1 cellular context compared by ENCODE assay signal in the genomic region with DNA sequence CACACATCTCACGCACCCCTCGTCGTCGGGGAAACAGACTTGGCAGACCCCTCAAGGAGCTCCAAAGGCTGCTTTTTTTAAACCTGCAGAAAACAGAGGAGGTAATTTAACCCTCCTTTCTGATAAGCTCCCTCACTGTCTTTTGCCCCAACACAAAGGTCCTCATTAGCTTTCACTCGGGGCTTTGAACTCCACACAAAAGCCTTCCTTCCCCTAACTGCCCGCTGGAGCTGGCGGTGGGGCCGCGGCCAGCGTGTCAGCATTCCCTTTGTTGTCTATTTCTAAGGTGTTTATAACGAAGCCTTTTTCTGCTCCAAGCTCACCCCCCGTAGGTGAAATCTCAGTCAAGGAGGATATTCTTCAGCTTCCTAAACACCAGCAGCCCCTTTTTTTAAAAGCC.
TF ChIP-seq lines count a peak whose summit lies in the region.

No MANE protein-coding gene starts in this region.

TF ChIP-seq in GM23338, 12 proteins besides CTCF, POLR2A, EP300 and RAD21 (continued from another document):
- TF ChIP-seq, protein P1, sequence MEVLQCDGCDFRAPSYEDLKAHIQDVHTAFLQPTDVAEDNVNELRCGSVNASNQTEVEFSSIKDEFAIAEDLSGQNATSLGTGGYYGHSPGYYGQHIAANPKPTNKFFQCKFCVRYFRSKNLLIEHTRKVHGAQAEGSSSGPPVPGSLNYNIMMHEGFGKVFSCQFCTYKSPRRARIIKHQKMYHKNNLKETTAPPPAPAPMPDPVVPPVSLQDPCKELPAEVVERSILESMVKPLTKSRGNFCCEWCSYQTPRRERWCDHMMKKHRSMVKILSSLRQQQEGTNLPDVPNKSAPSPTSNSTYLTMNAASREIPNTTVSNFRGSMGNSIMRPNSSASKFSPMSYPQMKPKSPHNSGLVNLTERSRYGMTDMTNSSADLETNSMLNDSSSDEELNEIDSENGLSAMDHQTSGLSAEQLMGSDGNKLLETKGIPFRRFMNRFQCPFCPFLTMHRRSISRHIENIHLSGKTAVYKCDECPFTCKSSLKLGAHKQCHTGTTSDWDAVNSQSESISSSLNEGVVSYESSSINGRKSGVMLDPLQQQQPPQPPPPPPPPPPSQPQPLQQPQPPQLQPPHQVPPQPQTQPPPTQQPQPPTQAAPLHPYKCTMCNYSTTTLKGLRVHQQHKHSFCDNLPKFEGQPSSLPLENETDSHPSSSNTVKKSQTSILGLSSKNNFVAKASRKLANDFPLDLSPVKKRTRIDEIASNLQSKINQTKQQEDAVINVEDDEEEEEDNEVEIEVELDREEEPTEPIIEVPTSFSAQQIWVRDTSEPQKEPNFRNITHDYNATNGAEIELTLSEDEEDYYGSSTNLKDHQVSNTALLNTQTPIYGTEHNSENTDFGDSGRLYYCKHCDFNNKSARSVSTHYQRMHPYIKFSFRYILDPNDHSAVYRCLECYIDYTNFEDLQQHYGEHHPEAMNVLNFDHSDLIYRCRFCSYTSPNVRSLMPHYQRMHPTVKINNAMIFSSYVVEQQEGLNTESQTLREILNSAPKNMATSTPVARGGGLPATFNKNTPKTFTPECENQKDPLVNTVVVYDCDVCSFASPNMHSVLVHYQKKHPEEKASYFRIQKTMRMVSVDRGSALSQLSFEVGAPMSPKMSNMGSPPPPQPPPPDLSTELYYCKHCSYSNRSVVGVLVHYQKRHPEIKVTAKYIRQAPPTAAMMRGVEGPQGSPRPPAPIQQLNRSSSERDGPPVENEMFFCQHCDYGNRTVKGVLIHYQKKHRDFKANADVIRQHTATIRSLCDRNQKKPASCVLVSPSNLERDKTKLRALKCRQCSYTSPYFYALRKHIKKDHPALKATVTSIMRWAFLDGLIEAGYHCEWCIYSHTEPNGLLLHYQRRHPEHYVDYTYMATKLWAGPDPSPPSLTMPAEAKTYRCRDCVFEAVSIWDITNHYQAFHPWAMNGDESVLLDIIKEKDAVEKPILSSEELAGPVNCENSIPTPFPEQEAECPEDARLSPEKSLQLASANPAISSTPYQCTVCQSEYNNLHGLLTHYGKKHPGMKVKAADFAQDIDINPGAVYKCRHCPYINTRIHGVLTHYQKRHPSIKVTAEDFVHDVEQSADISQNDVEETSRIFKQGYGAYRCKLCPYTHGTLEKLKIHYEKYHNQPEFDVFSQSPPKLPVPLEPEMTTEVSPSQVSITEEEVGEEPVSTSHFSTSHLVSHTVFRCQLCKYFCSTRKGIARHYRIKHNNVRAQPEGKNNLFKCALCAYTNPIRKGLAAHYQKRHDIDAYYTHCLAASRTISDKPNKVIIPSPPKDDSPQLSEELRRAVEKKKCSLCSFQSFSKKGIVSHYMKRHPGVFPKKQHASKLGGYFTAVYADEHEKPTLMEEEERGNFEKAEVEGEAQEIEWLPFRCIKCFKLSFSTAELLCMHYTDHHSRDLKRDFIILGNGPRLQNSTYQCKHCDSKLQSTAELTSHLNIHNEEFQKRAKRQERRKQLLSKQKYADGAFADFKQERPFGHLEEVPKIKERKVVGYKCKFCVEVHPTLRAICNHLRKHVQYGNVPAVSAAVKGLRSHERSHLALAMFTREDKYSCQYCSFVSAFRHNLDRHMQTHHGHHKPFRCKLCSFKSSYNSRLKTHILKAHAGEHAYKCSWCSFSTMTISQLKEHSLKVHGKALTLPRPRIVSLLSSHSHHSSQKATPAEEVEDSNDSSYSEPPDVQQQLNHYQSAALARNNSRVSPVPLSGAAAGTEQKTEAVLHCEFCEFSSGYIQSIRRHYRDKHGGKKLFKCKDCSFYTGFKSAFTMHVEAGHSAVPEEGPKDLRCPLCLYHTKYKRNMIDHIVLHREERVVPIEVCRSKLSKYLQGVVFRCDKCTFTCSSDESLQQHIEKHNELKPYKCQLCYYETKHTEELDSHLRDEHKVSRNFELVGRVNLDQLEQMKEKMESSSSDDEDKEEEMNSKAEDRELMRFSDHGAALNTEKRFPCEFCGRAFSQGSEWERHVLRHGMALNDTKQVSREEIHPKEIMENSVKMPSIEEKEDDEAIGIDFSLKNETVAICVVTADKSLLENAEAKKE (CRISPR knock-in tag; IDR thresholded peaks at IDR 0.05): no peak
- no peak for TF ChIP-seq JUNB (IDR thresholded peaks at IDR 0.05; ENCODE audit: unreplicated experiment)
- TF ChIP-seq ZNF114 (CRISPR knock-in tag; IDR thresholded peaks at IDR 0.05): no peak
- TF ChIP-seq, protein P2, sequence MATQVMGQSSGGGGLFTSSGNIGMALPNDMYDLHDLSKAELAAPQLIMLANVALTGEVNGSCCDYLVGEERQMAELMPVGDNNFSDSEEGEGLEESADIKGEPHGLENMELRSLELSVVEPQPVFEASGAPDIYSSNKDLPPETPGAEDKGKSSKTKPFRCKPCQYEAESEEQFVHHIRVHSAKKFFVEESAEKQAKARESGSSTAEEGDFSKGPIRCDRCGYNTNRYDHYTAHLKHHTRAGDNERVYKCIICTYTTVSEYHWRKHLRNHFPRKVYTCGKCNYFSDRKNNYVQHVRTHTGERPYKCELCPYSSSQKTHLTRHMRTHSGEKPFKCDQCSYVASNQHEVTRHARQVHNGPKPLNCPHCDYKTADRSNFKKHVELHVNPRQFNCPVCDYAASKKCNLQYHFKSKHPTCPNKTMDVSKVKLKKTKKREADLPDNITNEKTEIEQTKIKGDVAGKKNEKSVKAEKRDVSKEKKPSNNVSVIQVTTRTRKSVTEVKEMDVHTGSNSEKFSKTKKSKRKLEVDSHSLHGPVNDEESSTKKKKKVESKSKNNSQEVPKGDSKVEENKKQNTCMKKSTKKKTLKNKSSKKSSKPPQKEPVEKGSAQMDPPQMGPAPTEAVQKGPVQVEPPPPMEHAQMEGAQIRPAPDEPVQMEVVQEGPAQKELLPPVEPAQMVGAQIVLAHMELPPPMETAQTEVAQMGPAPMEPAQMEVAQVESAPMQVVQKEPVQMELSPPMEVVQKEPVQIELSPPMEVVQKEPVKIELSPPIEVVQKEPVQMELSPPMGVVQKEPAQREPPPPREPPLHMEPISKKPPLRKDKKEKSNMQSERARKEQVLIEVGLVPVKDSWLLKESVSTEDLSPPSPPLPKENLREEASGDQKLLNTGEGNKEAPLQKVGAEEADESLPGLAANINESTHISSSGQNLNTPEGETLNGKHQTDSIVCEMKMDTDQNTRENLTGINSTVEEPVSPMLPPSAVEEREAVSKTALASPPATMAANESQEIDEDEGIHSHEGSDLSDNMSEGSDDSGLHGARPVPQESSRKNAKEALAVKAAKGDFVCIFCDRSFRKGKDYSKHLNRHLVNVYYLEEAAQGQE (IDR thresholded peaks at IDR 0.05; ENCODE audit: unreplicated experiment): no peak
- TF ChIP-seq EZH2phosphoT487 (IDR thresholded peaks at IDR 0.05; ENCODE audit: unreplicated experiment): no peak
- TF ChIP-seq STAT1 (IDR thresholded peaks at IDR 0.05; ENCODE audit: unreplicated experiment): no peak
- TF ChIP-seq ZNF331 (CRISPR knock-in tag; IDR thresholded peaks at IDR 0.05; ENCODE audit: low read depth): no peak
- no peak for TF ChIP-seq NANOG (IDR thresholded peaks at IDR 0.05; ENCODE audit: borderline replicate concordance)
- TF ChIP-seq EZH2 (IDR thresholded peaks at IDR 0.05; ENCODE audit: low read depth, unreplicated experiment): no peak
- TF ChIP-seq CREB1 (CRISPR knock-in tag; IDR thresholded peaks at IDR 0.05; ENCODE audit: low read depth): no peak
- TF ChIP-seq, protein P3, sequence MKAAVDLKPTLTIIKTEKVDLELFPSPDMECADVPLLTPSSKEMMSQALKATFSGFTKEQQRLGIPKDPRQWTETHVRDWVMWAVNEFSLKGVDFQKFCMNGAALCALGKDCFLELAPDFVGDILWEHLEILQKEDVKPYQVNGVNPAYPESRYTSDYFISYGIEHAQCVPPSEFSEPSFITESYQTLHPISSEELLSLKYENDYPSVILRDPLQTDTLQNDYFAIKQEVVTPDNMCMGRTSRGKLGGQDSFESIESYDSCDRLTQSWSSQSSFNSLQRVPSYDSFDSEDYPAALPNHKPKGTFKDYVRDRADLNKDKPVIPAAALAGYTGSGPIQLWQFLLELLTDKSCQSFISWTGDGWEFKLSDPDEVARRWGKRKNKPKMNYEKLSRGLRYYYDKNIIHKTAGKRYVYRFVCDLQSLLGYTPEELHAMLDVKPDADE (IDR thresholded peaks at IDR 0.05): no peak
